In genomic region chr2:112021781-112022231, GRCh38 we compare ENCODE assay signal across 15 cellular contexts. TPM values are rescaled to one million over a fixed set of nuclear protein-coding genes. Genes with fewer than 3 reads are reported as not detected.
DNase-seq lines count a peak whose midpoint lies in the region; ATAC-seq and TF ChIP-seq lines count a peak whose summit lies in the region.
"Had no signal": no experiment of that assay in that cellular context is flagged by ENCODE, and none has a peak within 500 bp of the region (broad histone marks: within the 10 kb centered on the region; RNA-seq: fewer than 3 reads in every experiment).

No MANE protein-coding gene starts in this region.

- no peaks in the 10 kb centered on the region for H3F3A ChIP-seq in SK-N-SH (replicated peaks; ENCODE audit: insufficient read depth)

- ATAC-seq in HCT116, result peak; percentile 60
- ATAC-seq in HG03108 (IDR thresholded peaks at IDR 0.05; ENCODE audit: unreplicated experiment), result no peak
- ATAC-seq: stimulated activated naive CD8-positive, alpha-beta T cell treated with anti-CD3 and anti-CD28 coated beads, Interleukin-15, amount 100 ng/mL, for 72 hours had no signal

- TF ChIP-seq RAD21 in HCT116 (IDR thresholded peaks at IDR 0.05; ENCODE audit: low read depth) (no peak), SK-N-SH (IDR thresholded peaks at IDR 0.05; ENCODE audit: low read length) (no peak)

- no peak overlapping the region for H3K27ac ChIP-seq in HCT116 (ENCODE audit: low read depth, low read length)
- no peak overlapping the region for H3K27ac ChIP-seq in SK-N-SH (ENCODE audit: low read depth in 2 of 2, low read length in 1 of 2)
- H3K27ac ChIP-seq: skin epidermis had no signal

- H2AFZ ChIP-seq in HCT116 (ENCODE audit: low read depth, low read length, poor library complexity, severe bottlenecking) (no peak overlapping the region), SK-N-SH (ENCODE audit: low read depth) (no peak overlapping the region)

- RAD21 ChIA-PET in HCT116 (lab: Charles Lee; ENCODE audit: low non-redundant PET in 1 of 2, low total read pairs in 2 of 2, uncharacterized antibody in 2 of 2, unreplicated experiment in 2 of 2), result no interaction called here

- peak overlapping the region; percentile 24; the same call in 1 of the 2 replicates for H3K4me2 ChIP-seq in HCT116 (ENCODE audit: low read length)
- H3K4me2 ChIP-seq in SK-N-SH, result no peak overlapping the region

- H3K4me3 ChIP-seq in HCT116 (replicated peaks in 1 of 2; ENCODE audit: low read depth in 1 of 2, low read length in 2 of 2) (no peak overlapping the region), SK-N-SH (ENCODE audit: low read depth in 2 of 2, low read length in 1 of 2) (no peak overlapping the region), fibroblast of pulmonary artery (replicated peaks; ENCODE audit: low read depth, low read length) (no peak overlapping the region)
- H3K4me3 ChIP-seq: skin epidermis had no signal

- peak; percentile 93 for DNase-seq in A172 (ENCODE audit: low spot score)
- DNase-seq in HCT116 (ENCODE audit: low read depth, low spot score), result no peak
- DNase-seq in SK-N-SH, result no peak
- DNase-seq in fibroblast of pulmonary artery (ENCODE audit: low read depth), result peak; percentile 53
- no peak for DNase-seq in effector CD8-positive, alpha-beta T cell (lab: John Stamatoyannopoulos, UW)
- DNase-seq in NCI-H1048 (lab: John Stamatoyannopoulos, UW), result no peak
- DNase-seq in NCI-H2081 treated with DMSO at 0.1 percent for 48 hours (lab: John Stamatoyannopoulos, UW), result no peak
- DNase-seq: activated CD4-positive, alpha-beta memory T cell treated with anti-CD3 and anti-CD28 coated beads, Interleukin-2, amount 10 ng/mL, durations not matched to agents 7 days and 5 days; KBM-7; mesendoderm; NCI-H187; NK-92 treated with Interleukin-12 subunit alpha and Interleukin-12 subunit beta, amount 100 ng/mL, for 24 hours; stimulated activated naive CD8-positive, alpha-beta T cell treated with anti-CD3 and anti-CD28 coated beads, Interleukin-15, amount 100 ng/mL, for 72 hours had no signal

- POLR2A ChIA-PET in HCT116 (lab: Charles Lee) (no interaction called here), SK-N-SH (lab: Yijun Ruan, JAX) (no interaction called here)

- TF ChIP-seq EP300 in SK-N-SH (IDR thresholded peaks at IDR 0.05; ENCODE audit: borderline replicate concordance in 1 of 2, low read depth in 1 of 2, low read length in 1 of 2), result no peak

- no peaks in the 10 kb centered on the region for H3K27me3 ChIP-seq in HCT116 (ENCODE audit: insufficient read depth, low read length)
- H3K27me3 ChIP-seq in SK-N-SH (ENCODE audit: insufficient read depth), result no peaks in the 10 kb centered on the region

- TF ChIP-seq POLR2A in HCT116 (IDR thresholded peaks at IDR 0.05; ENCODE audit: borderline replicate concordance, extremely low read depth, insufficient read depth, insufficient read length), result no peak

- no peaks in the 10 kb centered on the region for H3K9me3 ChIP-seq in HCT116 (ENCODE audit: control insufficient read depth in 1 of 2, insufficient read depth in 1 of 2, low read depth in 1 of 2, low read length in 2 of 2)
- no peaks in the 10 kb centered on the region for H3K9me3 ChIP-seq in SK-N-SH

- H3K9me2 ChIP-seq in HCT116 (ENCODE audit: insufficient read depth), result no peaks in the 10 kb centered on the region
- no peaks in the 10 kb centered on the region for H3K9me2 ChIP-seq in SK-N-SH

- no TSS peak for BruUV-seq in HCT116 (replicated peaks; lab: Mats Ljungman, UMichigan)

- WGBS in SK-N-SH (ENCODE audit: low lambda C conversion rate), result 79% methylated on average over 8 of the region's 8 CpGs

- TF ChIP-seq CTCF in HCT116 (IDR thresholded peaks at IDR 0.05 in 2 of 3, conservative IDR thresholded peaks at IDR 0.05 in 1 of 3; ENCODE audit: borderline replicate concordance in 1 of 3, insufficient read depth in 1 of 3, low read depth in 2 of 3, low read length in 2 of 3) (no peak), SK-N-SH (IDR thresholded peaks at IDR 0.05) (no peak), fibroblast of pulmonary artery (IDR thresholded peaks at IDR 0.05; ENCODE audit: low read length, missing control alignments) (no peak)

- CTCF ChIA-PET in HCT116 (lab: Charles Lee) (no interaction called here), SK-N-SH (lab: Yijun Ruan, JAX) (no interaction called here)

- H4K20me1 ChIP-seq in HCT116 (ENCODE audit: insufficient read depth) (no peaks in the 10 kb centered on the region), SK-N-SH (ENCODE audit: insufficient read depth) (no peaks in the 10 kb centered on the region)

- intact Hi-C loops in HCT116 (cut with micrococcal nuclease), result no loop called here

- H3K79me2 ChIP-seq in HCT116 (ENCODE audit: insufficient read depth, low read length) (no peaks in the 10 kb centered on the region), SK-N-SH (ENCODE audit: insufficient read depth) (no peaks in the 10 kb centered on the region)

- H3K36me3 ChIP-seq in HCT116 (ENCODE audit: control insufficient read depth in 1 of 2, insufficient read depth in 2 of 2, low read length in 2 of 2) (no peaks in the 10 kb centered on the region), SK-N-SH (replicated peaks in 1 of 2; ENCODE audit: control insufficient read depth in 1 of 2, insufficient read depth in 2 of 2, low read length in 1 of 2) (no peaks in the 10 kb centered on the region)

- H3K9ac ChIP-seq in HCT116 (ENCODE audit: low read length) (no peak overlapping the region), SK-N-SH (no peak overlapping the region)

- H3K4me1 ChIP-seq in HCT116 (ENCODE audit: control insufficient read depth in 1 of 2, insufficient read depth in 2 of 2, low read length in 2 of 2) (peaks cover 13 to 17% of the 10 kb centered on the region in 2 experiments; a peak in 3 of 4 replicates), SK-N-SH (ENCODE audit: control insufficient read depth in 1 of 2, insufficient read depth in 2 of 2, low read depth in 1 of 2, low read length in 1 of 2) (peaks cover 0 to 14% of the 10 kb centered on the region in 2 experiments; a peak in 2 of 4 replicates)

TF ChIP-seq in HCT116, 20 proteins besides CTCF, POLR2A, EP300 and RAD21:
- TF ChIP-seq FOSL1 (IDR thresholded peaks at IDR 0.05; ENCODE audit: low read depth) (peak; percentile 49), CBX3 (IDR thresholded peaks at IDR 0.05; ENCODE audit: low read depth) (no peak), JUND (IDR thresholded peaks at IDR 0.05) (peak; percentile 34; the same call in 1 of the 2 replicates)

TF ChIP-seq in SK-N-SH, 30 proteins besides CTCF, POLR2A, EP300 and RAD21:
- TF ChIP-seq FOSL2 (IDR thresholded peaks at IDR 0.05; ENCODE audit: borderline replicate concordance, low read depth) (peak; percentile 64; the same call in 1 of the 2 replicates), SIN3A (IDR thresholded peaks at IDR 0.05; ENCODE audit: borderline replicate concordance, low read depth, low read length) (no peak), JUND (IDR thresholded peaks at IDR 0.05) (0 out of 2 replicates have a peak, but pooled peaks have one; percentile 39), MEF2A (IDR thresholded peaks at IDR 0.05; ENCODE audit: borderline replicate concordance, low read depth) (no peak), RFX5 (IDR thresholded peaks at IDR 0.05; ENCODE audit: low read length) (no peak)
- TF ChIP-seq, protein P1, sequence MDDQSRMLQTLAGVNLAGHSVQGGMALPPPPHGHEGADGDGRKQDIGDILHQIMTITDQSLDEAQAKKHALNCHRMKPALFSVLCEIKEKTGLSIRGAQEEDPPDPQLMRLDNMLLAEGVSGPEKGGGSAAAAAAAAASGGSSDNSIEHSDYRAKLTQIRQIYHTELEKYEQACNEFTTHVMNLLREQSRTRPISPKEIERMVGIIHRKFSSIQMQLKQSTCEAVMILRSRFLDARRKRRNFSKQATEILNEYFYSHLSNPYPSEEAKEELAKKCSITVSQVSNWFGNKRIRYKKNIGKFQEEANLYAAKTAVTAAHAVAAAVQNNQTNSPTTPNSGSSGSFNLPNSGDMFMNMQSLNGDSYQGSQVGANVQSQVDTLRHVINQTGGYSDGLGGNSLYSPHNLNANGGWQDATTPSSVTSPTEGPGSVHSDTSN (IDR thresholded peaks at IDR 0.05), result peak; percentile 59; the same call in 1 of the 2 replicates
TF ChIP-seq in SK-N-SH: peak in this region for 3.

RNA-seq across cellular contexts. Expression of gene TMEM87B, which starts 33.3 kb away (rescaled TPM):
- 26.0 and 41.6 TPM in 2 replicates for total RNA-seq in A172 (2014; rRNA removed; shearing (Covaris generic))
- 14.8 TPM for total RNA-seq in HCT116 (2021; ENCODE audit: unreplicated experiment)
- polyA plus RNA-seq in HCT116 (2012), result 4.4 and 5.5 TPM in 2 replicates
- 7.9 and 11.3 TPM in 2 replicates for polyA plus RNA-seq in SK-N-SH (2012; rRNA removed)
- 11.0 and 13.0 TPM in 2 replicates for polyA plus RNA-seq in SK-N-SH (2012; cell fraction: cytosol; rRNA removed)
- polyA plus RNA-seq in SK-N-SH (2012; cell fraction: nucleus; rRNA removed), result 10.1 and 20.5 TPM in 2 replicates

Comparison
In these comparisons a context has a peak if more than half of its experiments do, and no peak if none do; other contexts are left out.
1. DNase-seq: peak in A172 (single experiment) and fibroblast of pulmonary artery (single experiment); none in HCT116 (single experiment), SK-N-SH (single experiment), effector CD8-positive, alpha-beta T cell (single experiment), NCI-H1048 (single experiment) and NCI-H2081 treated with DMSO at 0.1 percent for 48 hours (single experiment).